Comparison of ENCODE assay signal across 12 cellular contexts in the genomic region with DNA sequence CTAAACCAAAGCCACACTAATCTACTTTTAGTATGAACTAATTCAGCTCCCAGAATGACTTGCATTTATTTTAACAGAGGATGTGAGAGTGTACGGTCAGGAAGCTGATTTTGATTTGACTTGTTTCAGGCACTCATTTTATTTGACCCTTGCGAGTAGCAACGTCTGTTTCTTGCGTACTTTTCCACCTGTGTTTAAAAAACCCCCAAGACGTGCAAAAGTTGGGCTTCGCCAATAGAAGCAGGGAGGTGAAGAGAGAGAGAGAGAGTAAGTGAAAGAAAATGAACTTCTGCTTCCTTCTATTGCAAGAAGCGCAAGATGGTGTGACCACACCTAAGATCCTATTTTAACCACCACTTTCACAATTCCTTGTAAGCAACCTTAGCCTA. TPM values are rescaled to one million over a fixed set of nuclear protein-coding genes. Genes with fewer than 3 reads are reported as not detected.
DNase-seq lines count a peak whose midpoint lies in the region; ATAC-seq and TF ChIP-seq lines count a peak whose summit lies in the region.
"Had no signal": no experiment of that assay in that cellular context is flagged by ENCODE, and none has a peak within 500 bp of the region (broad histone marks: within the 10 kb centered on the region; RNA-seq: fewer than 3 reads in every experiment).

No MANE protein-coding gene starts in this region.

- no peak overlapping the region for H3K4me3 ChIP-seq in Caco-2 (ENCODE audit: low read depth, low read length)
- no peak overlapping the region for H3K4me3 ChIP-seq in neuronal stem cell (ENCODE audit: low read length in 2 of 2)
- H3K4me3 ChIP-seq in SK-N-SH (ENCODE audit: low read depth in 2 of 2, low read length in 1 of 2), result no peak overlapping the region
- H3K4me3 ChIP-seq: vagina had no signal

- no peaks in the 10 kb centered on the region for H3F3A ChIP-seq in SK-N-SH (replicated peaks; ENCODE audit: insufficient read depth)

- H2BK120ac ChIP-seq in neuronal stem cell (ENCODE audit: low read depth, low read length), result no peak overlapping the region

- H3K4me2 ChIP-seq in neuronal stem cell (ENCODE audit: insufficient read depth, low read length, poor library complexity, severe bottlenecking), result no peak overlapping the region
- H3K4me2 ChIP-seq in SK-N-SH, result no peak overlapping the region

- BruUV-seq in Caco-2 (replicated peaks; lab: Mats Ljungman, UMichigan), result no TSS peak

- no peak overlapping the region for H4K8ac ChIP-seq in neuronal stem cell (ENCODE audit: low read depth, low read length)

- no peak overlapping the region for H3K23ac ChIP-seq in neuronal stem cell (ENCODE audit: low read depth, low read length, poor library complexity)

- H2BK12ac ChIP-seq in neuronal stem cell (ENCODE audit: low read length), result no peak overlapping the region

- no peak overlapping the region for H2AK5ac ChIP-seq in neuronal stem cell (ENCODE audit: low read depth, low read length)

- no peak overlapping the region for H2BK15ac ChIP-seq in neuronal stem cell (ENCODE audit: low read length)

- H3K4me3 Mint-ChIP-seq in activated naive CD8-positive, alpha-beta T cell treated with anti-CD3 and anti-CD28 coated beads, Interleukin-2, amount 10 ng/mL, durations not matched to agents 7 days and 5 days, result peak overlapping the region; percentile 66
- no peak overlapping the region for H3K4me3 Mint-ChIP-seq in activated naive CD8-positive, alpha-beta T cell treated with anti-CD3 and anti-CD28 coated beads for 36 hours
- no peak overlapping the region for H3K4me3 Mint-ChIP-seq in Caco-2 (ENCODE audit: unreplicated experiment)

- peaks cover 15% of the 10 kb centered on the region for H3K4me1 Mint-ChIP-seq in activated naive CD8-positive, alpha-beta T cell treated with anti-CD3 and anti-CD28 coated beads, Interleukin-2, amount 10 ng/mL, durations not matched to agents 7 days and 5 days
- H3K4me1 Mint-ChIP-seq in activated naive CD8-positive, alpha-beta T cell treated with anti-CD3 and anti-CD28 coated beads for 36 hours, result peaks cover 12% of the 10 kb centered on the region
- no peaks in the 10 kb centered on the region for H3K4me1 Mint-ChIP-seq in Caco-2 (ENCODE audit: low read depth, unreplicated experiment)

- TF ChIP-seq EP300 in SK-N-SH (IDR thresholded peaks at IDR 0.05; ENCODE audit: borderline replicate concordance in 1 of 2, low read depth in 1 of 2, low read length in 1 of 2), result no peak

- peak overlapping the region; percentile 84 for H3K27ac Mint-ChIP-seq in activated naive CD8-positive, alpha-beta T cell treated with anti-CD3 and anti-CD28 coated beads, Interleukin-2, amount 10 ng/mL, durations not matched to agents 7 days and 5 days
- no peak overlapping the region for H3K27ac Mint-ChIP-seq in activated naive CD8-positive, alpha-beta T cell treated with anti-CD3 and anti-CD28 coated beads for 36 hours
- H3K27ac Mint-ChIP-seq in Caco-2 (ENCODE audit: unreplicated experiment), result no peak overlapping the region

- no peaks in the 10 kb centered on the region for H4K20me1 ChIP-seq in SK-N-SH (ENCODE audit: insufficient read depth)

- no peaks in the 10 kb centered on the region for H3K36me3 ChIP-seq in Caco-2 (ENCODE audit: control insufficient read depth, insufficient read depth, low read length)
- H3K36me3 ChIP-seq in neuronal stem cell (replicated peaks in 1 of 2; ENCODE audit: control insufficient read depth in 2 of 2, insufficient read depth in 2 of 2, low read length in 2 of 2), result no peaks in the 10 kb centered on the region
- H3K36me3 ChIP-seq in SK-N-SH (replicated peaks in 1 of 2; ENCODE audit: control insufficient read depth in 1 of 2, insufficient read depth in 2 of 2, low read length in 1 of 2), result no peaks in the 10 kb centered on the region
- H3K36me3 ChIP-seq: vagina had no signal

- no peak overlapping the region for H4K91ac ChIP-seq in neuronal stem cell (ENCODE audit: low read depth, low read length, poor library complexity)

- H3K79me2 ChIP-seq in SK-N-SH (ENCODE audit: insufficient read depth), result no peaks in the 10 kb centered on the region

- H3K27ac ChIP-seq in neuronal stem cell (replicated peaks; ENCODE audit: low read length), result no peak overlapping the region
- H3K27ac ChIP-seq in SK-N-SH (ENCODE audit: low read depth in 2 of 2, low read length in 1 of 2), result no peak overlapping the region
- H3K27ac ChIP-seq: vagina had no signal

- CTCF ChIA-PET in Caco-2 (lab: Charles Lee) (no interaction called here), SK-N-SH (lab: Yijun Ruan, JAX) (no interaction called here)

- H3K9me3 ChIP-seq in Caco-2, result no peaks in the 10 kb centered on the region
- no peaks in the 10 kb centered on the region for H3K9me3 ChIP-seq in neuronal stem cell (replicated peaks in 1 of 2; ENCODE audit: control insufficient read depth in 2 of 2, insufficient read depth in 1 of 2, low read depth in 1 of 2, low read length in 2 of 2)
- H3K9me3 ChIP-seq in SK-N-SH, result no peaks in the 10 kb centered on the region
- H3K9me3 ChIP-seq: vagina had no signal

- H3K4ac ChIP-seq in neuronal stem cell (ENCODE audit: low read length), result no peak overlapping the region

- no peak for TF ChIP-seq CTCF in Caco-2 (IDR thresholded peaks at IDR 0.05; ENCODE audit: insufficient read depth in 1 of 2, low read depth in 1 of 2, low read length in 1 of 2, severe bottlenecking in 1 of 2, unreplicated experiment in 1 of 2)
- TF ChIP-seq CTCF in SK-N-SH (IDR thresholded peaks at IDR 0.05), result no peak

- H3K9me3 Mint-ChIP-seq in activated naive CD8-positive, alpha-beta T cell treated with anti-CD3 and anti-CD28 coated beads, Interleukin-2, amount 10 ng/mL, durations not matched to agents 7 days and 5 days, result no peaks in the 10 kb centered on the region
- H3K9me3 Mint-ChIP-seq in activated naive CD8-positive, alpha-beta T cell treated with anti-CD3 and anti-CD28 coated beads for 36 hours, result peaks cover 2% of the 10 kb centered on the region
- H3K9me3 Mint-ChIP-seq in Caco-2 (ENCODE audit: unreplicated experiment), result no peaks in the 10 kb centered on the region

- no peak for ATAC-seq in activated naive CD8-positive, alpha-beta T cell treated with anti-CD3 and anti-CD28 coated beads, Interleukin-2, amount 10 ng/mL, durations not matched to agents 7 days and 5 days (ENCODE audit: low read depth)
- peak; percentile 39 for ATAC-seq in HG03045 (IDR thresholded peaks at IDR 0.05; ENCODE audit: unreplicated experiment)

- H3K9ac ChIP-seq in neuronal stem cell (ENCODE audit: low read depth, low read length, poor library complexity) (no peak overlapping the region), SK-N-SH (no peak overlapping the region)

- WGBS in neuronal stem cell (ENCODE audit: extremely low coverage in 2 of 2, insufficient read length in 2 of 2, insufficient replicate concordance in 1 of 2), 2 donors, result no CpG with 5 or more reads among the region's 7 CpGs
- 82% methylated on average over 7 of the region's 7 CpGs for WGBS in SK-N-SH (ENCODE audit: low lambda C conversion rate)

- H3K9me2 ChIP-seq in SK-N-SH, result no peaks in the 10 kb centered on the region

- H3K18ac ChIP-seq in neuronal stem cell (ENCODE audit: low read length), result no peak overlapping the region

- H3K79me1 ChIP-seq in neuronal stem cell (ENCODE audit: low read depth, low read length), result no peaks in the 10 kb centered on the region

- POLR2A ChIA-PET in activated naive CD8-positive, alpha-beta T cell treated with anti-CD3 and anti-CD28 coated beads, Interleukin-2, amount 10 ng/mL, durations not matched to agents 7 days and 5 days (lab: Charles Lee), result no interaction called here
- POLR2A ChIA-PET in Caco-2 (lab: Charles Lee) (no interaction called here), SK-N-SH (lab: Yijun Ruan, JAX) (interaction anchor here (0.6 kb wide), 1 partner anchor 51 kb away, joined by 3 read pairs; no protein-coding TSS in a partner anchor)

- H3K4me1 ChIP-seq in Caco-2, result no peaks in the 10 kb centered on the region
- no peaks in the 10 kb centered on the region for H3K4me1 ChIP-seq in neuronal stem cell (ENCODE audit: control insufficient read depth in 2 of 2, insufficient read depth in 1 of 2, low read depth in 1 of 2, low read length in 2 of 2)
- no peaks in the 10 kb centered on the region; a peak in 1 of 4 replicates for H3K4me1 ChIP-seq in SK-N-SH (ENCODE audit: control insufficient read depth in 1 of 2, insufficient read depth in 2 of 2, low read depth in 1 of 2, low read length in 1 of 2)
- H3K4me1 ChIP-seq: vagina had no signal

- H3K27me3 Mint-ChIP-seq in activated naive CD8-positive, alpha-beta T cell treated with anti-CD3 and anti-CD28 coated beads, Interleukin-2, amount 10 ng/mL, durations not matched to agents 7 days and 5 days, result peaks cover 6% of the 10 kb centered on the region
- peaks cover 11% of the 10 kb centered on the region for H3K27me3 Mint-ChIP-seq in activated naive CD8-positive, alpha-beta T cell treated with anti-CD3 and anti-CD28 coated beads for 36 hours
- H3K27me3 Mint-ChIP-seq in Caco-2 (ENCODE audit: insufficient read depth, unreplicated experiment), result no peaks in the 10 kb centered on the region

- no peaks in the 10 kb centered on the region for H3K36me3 Mint-ChIP-seq in activated naive CD8-positive, alpha-beta T cell treated with anti-CD3 and anti-CD28 coated beads, Interleukin-2, amount 10 ng/mL, durations not matched to agents 7 days and 5 days
- peaks cover 4% of the 10 kb centered on the region for H3K36me3 Mint-ChIP-seq in activated naive CD8-positive, alpha-beta T cell treated with anti-CD3 and anti-CD28 coated beads for 36 hours
- H3K36me3 Mint-ChIP-seq in Caco-2 (ENCODE audit: insufficient read depth, unreplicated experiment), result no peaks in the 10 kb centered on the region

- no peak for DNase-seq in activated naive CD8-positive, alpha-beta T cell treated with anti-CD3 and anti-CD28 coated beads, Interleukin-2, amount 10 ng/mL, durations not matched to agents 7 days and 5 days
- DNase-seq in activated naive CD8-positive, alpha-beta T cell treated with anti-CD3 and anti-CD28 coated beads for 36 hours, result no peak
- peak; percentile 47 for DNase-seq in RPMI8226
- no peak for DNase-seq in Caco-2
- DNase-seq in neuronal stem cell (ENCODE audit: low spot score), result no peak
- no peak for DNase-seq in SK-N-SH
- no peak for DNase-seq in H4 (ENCODE audit: low spot score)

- H2AFZ ChIP-seq in neuronal stem cell (ENCODE audit: low read length) (no peak overlapping the region), SK-N-SH (ENCODE audit: low read depth) (no peak overlapping the region)

- TF ChIP-seq RAD21 in SK-N-SH (IDR thresholded peaks at IDR 0.05; ENCODE audit: low read length), result no peak

- no peaks in the 10 kb centered on the region for H3K27me3 ChIP-seq in Caco-2 (replicated peaks; ENCODE audit: control insufficient read depth, insufficient read depth, low read length)
- H3K27me3 ChIP-seq in neuronal stem cell (ENCODE audit: control insufficient read depth in 3 of 3, insufficient read depth in 3 of 3, low read depth in 1 of 3, low read length in 3 of 3), result no peaks in the 10 kb centered on the region
- H3K27me3 ChIP-seq in SK-N-SH (ENCODE audit: insufficient read depth), result no peaks in the 10 kb centered on the region
- H3K27me3 ChIP-seq: vagina had no signal

- intact Hi-C loops in Caco-2 (cut with micrococcal nuclease; ENCODE audit: unreplicated experiment), result no loop called here

- no peak overlapping the region for H2BK5ac ChIP-seq in neuronal stem cell (ENCODE audit: low read length)

- H3K14ac ChIP-seq in neuronal stem cell (ENCODE audit: low read length), result no peak overlapping the region

RNA-seq across cellular contexts. Expression of a gene that starts 6.7 kb away (rescaled TPM):
- 10 to 100 TPM; 21.4 to 25.8 TPM for total RNA-seq in activated naive CD8-positive, alpha-beta T cell treated with anti-CD3 and anti-CD28 coated beads, Interleukin-2, amount 10 ng/mL, durations not matched to agents 7 days and 5 days
- total RNA-seq in activated naive CD8-positive, alpha-beta T cell treated with anti-CD3 and anti-CD28 coated beads for 36 hours, result 10 to 100 TPM; 18.6 to 22.0 TPM
- 17.8 and 19.6 TPM in 2 replicates for total RNA-seq in Caco-2 (2022)
- 9.6 TPM for polyA plus RNA-seq in neuronal stem cell (2013, experiment 1 of 2)
- 9.9 TPM for polyA plus RNA-seq in neuronal stem cell (2013, experiment 2 of 2)
- polyA plus RNA-seq in SK-N-SH (2012; rRNA removed), result 14.5 and 20.5 TPM in 2 replicates
- 13.3 and 15.6 TPM in 2 replicates for polyA plus RNA-seq in SK-N-SH (2012; cell fraction: cytosol; rRNA removed)
- 19.1 and 32.5 TPM in 2 replicates for polyA plus RNA-seq in SK-N-SH (2012; cell fraction: nucleus; rRNA removed)
- 9.9 and 14.6 TPM in 2 replicates for total RNA-seq in H4 (2014; rRNA removed; shearing (Covaris generic))

RNA-seq across cellular contexts. Expression of a gene that starts 22.8 kb away (rescaled TPM):
- not detected for total RNA-seq in activated naive CD8-positive, alpha-beta T cell treated with anti-CD3 and anti-CD28 coated beads, Interleukin-2, amount 10 ng/mL, durations not matched to agents 7 days and 5 days
- total RNA-seq in activated naive CD8-positive, alpha-beta T cell treated with anti-CD3 and anti-CD28 coated beads for 36 hours, result under 1 TPM; 0.27 to 0.30 TPM
- total RNA-seq in Caco-2 (2022), result not detected in 2 replicates
- polyA plus RNA-seq in neuronal stem cell (2013, experiment 1 of 2), result 7.6 TPM
- 7.7 TPM for polyA plus RNA-seq in neuronal stem cell (2013, experiment 2 of 2)
- polyA plus RNA-seq in SK-N-SH (2012; rRNA removed), result 0.05 and 0.06 TPM in 2 replicates
- polyA plus RNA-seq in SK-N-SH (2012; cell fraction: cytosol; rRNA removed), result 0.14 and 0.21 TPM in 2 replicates
- 0.02 and 0.08 TPM in 2 replicates for polyA plus RNA-seq in SK-N-SH (2012; cell fraction: nucleus; rRNA removed)
- total RNA-seq in H4 (2014; rRNA removed; shearing (Covaris generic)), result not detected in 2 replicates
- total RNA-seq: renal cortical epithelial cell had no signal
- polyA plus RNA-seq: BJ, fibroblast of lung had no signal
